1 cellular context compared by ENCODE assay signal in the genomic region with DNA sequence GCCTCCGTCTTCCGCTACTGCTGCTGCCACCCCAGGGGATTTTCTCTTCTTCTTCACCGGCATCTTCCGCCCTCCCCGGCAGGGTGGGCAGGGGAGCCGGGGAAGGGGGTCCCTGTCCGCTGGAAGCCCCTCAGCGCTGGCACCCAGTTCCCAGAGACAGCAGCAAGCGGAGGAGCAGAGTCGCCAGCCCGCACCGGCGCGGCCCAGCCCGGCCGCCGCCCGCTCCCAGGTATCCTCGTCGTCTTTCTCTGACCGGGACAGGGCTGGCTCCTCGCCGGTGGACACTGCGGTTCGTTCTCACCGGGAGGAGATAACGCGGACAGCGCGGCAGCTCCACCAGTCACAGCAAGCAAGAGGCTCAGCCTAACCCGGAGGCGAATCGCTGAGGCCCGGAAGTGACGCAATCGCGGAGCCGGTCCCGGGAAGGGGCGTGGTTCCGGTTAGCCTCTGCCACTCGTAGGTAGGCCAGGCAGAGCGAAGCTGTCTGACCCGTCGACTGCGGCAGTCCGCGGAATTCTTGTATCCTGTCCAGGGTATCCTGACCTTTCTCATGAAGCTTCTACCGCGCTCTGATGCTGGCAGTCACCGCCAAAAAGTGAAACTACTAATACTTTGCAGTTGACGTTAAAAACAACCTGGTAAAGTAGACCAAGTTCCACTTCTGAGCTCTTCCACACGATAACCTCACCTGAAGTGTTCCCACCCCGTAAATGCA.
A peak's percentile ranks its signal among the peaks of the same experiment; 100 is the strongest.
TF ChIP-seq lines count a peak whose summit lies in the region.

A gene (minus strand): TSS at position 351 of the 715 bp plus-strand sequence. CDS start 288 bp downstream, at position 63.

TF ChIP-seq in GM12878, 131 proteins besides CTCF, POLR2A, EP300 and RAD21 (continued from another document and continues in another):
- TF ChIP-seq, protein P1, sequence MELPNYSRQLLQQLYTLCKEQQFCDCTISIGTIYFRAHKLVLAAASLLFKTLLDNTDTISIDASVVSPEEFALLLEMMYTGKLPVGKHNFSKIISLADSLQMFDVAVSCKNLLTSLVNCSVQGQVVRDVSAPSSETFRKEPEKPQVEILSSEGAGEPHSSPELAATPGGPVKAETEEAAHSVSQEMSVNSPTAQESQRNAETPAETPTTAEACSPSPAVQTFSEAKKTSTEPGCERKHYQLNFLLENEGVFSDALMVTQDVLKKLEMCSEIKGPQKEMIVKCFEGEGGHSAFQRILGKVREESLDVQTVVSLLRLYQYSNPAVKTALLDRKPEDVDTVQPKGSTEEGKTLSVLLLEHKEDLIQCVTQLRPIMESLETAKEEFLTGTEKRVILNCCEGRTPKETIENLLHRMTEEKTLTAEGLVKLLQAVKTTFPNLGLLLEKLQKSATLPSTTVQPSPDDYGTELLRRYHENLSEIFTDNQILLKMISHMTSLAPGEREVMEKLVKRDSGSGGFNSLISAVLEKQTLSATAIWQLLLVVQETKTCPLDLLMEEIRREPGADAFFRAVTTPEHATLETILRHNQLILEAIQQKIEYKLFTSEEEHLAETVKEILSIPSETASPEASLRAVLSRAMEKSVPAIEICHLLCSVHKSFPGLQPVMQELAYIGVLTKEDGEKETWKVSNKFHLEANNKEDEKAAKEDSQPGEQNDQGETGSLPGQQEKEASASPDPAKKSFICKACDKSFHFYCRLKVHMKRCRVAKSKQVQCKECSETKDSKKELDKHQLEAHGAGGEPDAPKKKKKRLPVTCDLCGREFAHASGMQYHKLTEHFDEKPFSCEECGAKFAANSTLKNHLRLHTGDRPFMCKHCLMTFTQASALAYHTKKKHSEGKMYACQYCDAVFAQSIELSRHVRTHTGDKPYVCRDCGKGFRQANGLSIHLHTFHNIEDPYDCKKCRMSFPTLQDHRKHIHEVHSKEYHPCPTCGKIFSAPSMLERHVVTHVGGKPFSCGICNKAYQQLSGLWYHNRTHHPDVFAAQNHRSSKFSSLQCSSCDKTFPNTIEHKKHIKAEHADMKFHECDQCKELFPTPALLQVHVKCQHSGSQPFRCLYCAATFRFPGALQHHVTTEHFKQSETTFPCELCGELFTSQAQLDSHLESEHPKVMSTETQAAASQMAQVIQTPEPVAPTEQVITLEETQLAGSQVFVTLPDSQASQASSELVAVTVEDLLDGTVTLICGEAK (IDR thresholded peaks at IDR 0.05; ENCODE audit: borderline replicate concordance), result peak; percentile 94
- TF ChIP-seq NR2F1 (conservative IDR thresholded peaks at IDR 0.05), result no peak
- no peak for TF ChIP-seq ESRRA (IDR thresholded peaks at IDR 0.05; ENCODE audit: low read length)
- peak; percentile 66 for TF ChIP-seq SP1 (IDR thresholded peaks at IDR 0.05; ENCODE audit: low read depth, low read length)
- TF ChIP-seq SRF (IDR thresholded peaks at IDR 0.05; ENCODE audit: low read depth in 2 of 2, low read length in 2 of 2), result peak; percentile 77 to 83
- peak; percentile 93 for TF ChIP-seq CREB1 (IDR thresholded peaks at IDR 0.05; ENCODE audit: low read depth)
- TF ChIP-seq STAT3 (IDR thresholded peaks at IDR 0.05; ENCODE audit: low read depth, low read length), result no peak
- no peak for TF ChIP-seq PAX8 (IDR thresholded peaks at IDR 0.05)
- no peak for TF ChIP-seq RBBP5 (conservative IDR thresholded peaks at IDR 0.05)
- TF ChIP-seq, protein P2, sequence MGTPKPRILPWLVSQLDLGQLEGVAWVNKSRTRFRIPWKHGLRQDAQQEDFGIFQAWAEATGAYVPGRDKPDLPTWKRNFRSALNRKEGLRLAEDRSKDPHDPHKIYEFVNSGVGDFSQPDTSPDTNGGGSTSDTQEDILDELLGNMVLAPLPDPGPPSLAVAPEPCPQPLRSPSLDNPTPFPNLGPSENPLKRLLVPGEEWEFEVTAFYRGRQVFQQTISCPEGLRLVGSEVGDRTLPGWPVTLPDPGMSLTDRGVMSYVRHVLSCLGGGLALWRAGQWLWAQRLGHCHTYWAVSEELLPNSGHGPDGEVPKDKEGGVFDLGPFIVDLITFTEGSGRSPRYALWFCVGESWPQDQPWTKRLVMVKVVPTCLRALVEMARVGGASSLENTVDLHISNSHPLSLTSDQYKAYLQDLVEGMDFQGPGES (IDR thresholded peaks at IDR 0.05), result no peak
- peak; percentile 86 for TF ChIP-seq POLR2AphosphoS2 (IDR thresholded peaks at IDR 0.05; ENCODE audit: low read depth, low read length)
- no peak for TF ChIP-seq PML (IDR thresholded peaks at IDR 0.05; ENCODE audit: low read length)
- TF ChIP-seq, protein P3, sequence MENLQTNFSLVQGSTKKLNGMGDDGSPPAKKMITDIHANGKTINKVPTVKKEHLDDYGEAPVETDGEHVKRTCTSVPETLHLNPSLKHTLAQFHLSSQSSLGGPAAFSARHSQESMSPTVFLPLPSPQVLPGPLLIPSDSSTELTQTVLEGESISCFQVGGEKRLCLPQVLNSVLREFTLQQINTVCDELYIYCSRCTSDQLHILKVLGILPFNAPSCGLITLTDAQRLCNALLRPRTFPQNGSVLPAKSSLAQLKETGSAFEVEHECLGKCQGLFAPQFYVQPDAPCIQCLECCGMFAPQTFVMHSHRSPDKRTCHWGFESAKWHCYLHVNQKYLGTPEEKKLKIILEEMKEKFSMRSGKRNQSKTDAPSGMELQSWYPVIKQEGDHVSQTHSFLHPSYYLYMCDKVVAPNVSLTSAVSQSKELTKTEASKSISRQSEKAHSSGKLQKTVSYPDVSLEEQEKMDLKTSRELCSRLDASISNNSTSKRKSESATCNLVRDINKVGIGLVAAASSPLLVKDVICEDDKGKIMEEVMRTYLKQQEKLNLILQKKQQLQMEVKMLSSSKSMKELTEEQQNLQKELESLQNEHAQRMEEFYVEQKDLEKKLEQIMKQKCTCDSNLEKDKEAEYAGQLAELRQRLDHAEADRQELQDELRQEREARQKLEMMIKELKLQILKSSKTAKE (IDR thresholded peaks at IDR 0.05; ENCODE audit: low read depth, poor library complexity, severe bottlenecking), result no peak
- TF ChIP-seq EGR1 (IDR thresholded peaks at IDR 0.05; ENCODE audit: borderline replicate concordance in 1 of 2, low read depth in 2 of 2, low read length in 2 of 2), result no peak
- no peak for TF ChIP-seq EED (IDR thresholded peaks at IDR 0.05; ENCODE audit: low read depth)
- TF ChIP-seq MYC (IDR thresholded peaks at IDR 0.05; ENCODE audit: insufficient read depth, insufficient read length, insufficient replicate concordance, low read length, severe bottlenecking), result no peak
- TF ChIP-seq CEBPB (IDR thresholded peaks at IDR 0.05; ENCODE audit: borderline replicate concordance in 1 of 2, low read depth in 2 of 2, low read length in 2 of 2), result peak in 1 of 2 experiments; percentile 70; a peak in 1 of 4 replicates
- no peak for TF ChIP-seq SMARCA5 (IDR thresholded peaks at IDR 0.05)
- TF ChIP-seq NBN (IDR thresholded peaks at IDR 0.05), result peak; percentile 64; the same call in 1 of the 2 replicates
- peak; percentile 53; the same call in 1 of the 2 replicates for TF ChIP-seq RCOR1 (conservative IDR thresholded peaks at IDR 0.05; ENCODE audit: low read depth, low read length)
- no peak for TF ChIP-seq SIX5 (IDR thresholded peaks at IDR 0.05; ENCODE audit: low read depth, low read length, severe bottlenecking)
- TF ChIP-seq HDAC6 (IDR thresholded peaks at IDR 0.05; ENCODE audit: unreplicated experiment), result no peak
- TF ChIP-seq, protein P4, sequence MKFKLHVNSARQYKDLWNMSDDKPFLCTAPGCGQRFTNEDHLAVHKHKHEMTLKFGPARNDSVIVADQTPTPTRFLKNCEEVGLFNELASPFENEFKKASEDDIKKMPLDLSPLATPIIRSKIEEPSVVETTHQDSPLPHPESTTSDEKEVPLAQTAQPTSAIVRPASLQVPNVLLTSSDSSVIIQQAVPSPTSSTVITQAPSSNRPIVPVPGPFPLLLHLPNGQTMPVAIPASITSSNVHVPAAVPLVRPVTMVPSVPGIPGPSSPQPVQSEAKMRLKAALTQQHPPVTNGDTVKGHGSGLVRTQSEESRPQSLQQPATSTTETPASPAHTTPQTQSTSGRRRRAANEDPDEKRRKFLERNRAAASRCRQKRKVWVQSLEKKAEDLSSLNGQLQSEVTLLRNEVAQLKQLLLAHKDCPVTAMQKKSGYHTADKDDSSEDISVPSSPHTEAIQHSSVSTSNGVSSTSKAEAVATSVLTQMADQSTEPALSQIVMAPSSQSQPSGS (IDR thresholded peaks at IDR 0.05; ENCODE audit: low read length), result peak; percentile 19; the same call in 1 of the 2 replicates
- no peak for TF ChIP-seq ZNF207 (IDR thresholded peaks at IDR 0.05; ENCODE audit: borderline replicate concordance)
- TF ChIP-seq KAT2A (conservative IDR thresholded peaks at IDR 0.05; ENCODE audit: control insufficient read depth, low read depth, low read length), result no peak
- no peak for TF ChIP-seq ZNF24 (IDR thresholded peaks at IDR 0.05)
- TF ChIP-seq, protein P5, sequence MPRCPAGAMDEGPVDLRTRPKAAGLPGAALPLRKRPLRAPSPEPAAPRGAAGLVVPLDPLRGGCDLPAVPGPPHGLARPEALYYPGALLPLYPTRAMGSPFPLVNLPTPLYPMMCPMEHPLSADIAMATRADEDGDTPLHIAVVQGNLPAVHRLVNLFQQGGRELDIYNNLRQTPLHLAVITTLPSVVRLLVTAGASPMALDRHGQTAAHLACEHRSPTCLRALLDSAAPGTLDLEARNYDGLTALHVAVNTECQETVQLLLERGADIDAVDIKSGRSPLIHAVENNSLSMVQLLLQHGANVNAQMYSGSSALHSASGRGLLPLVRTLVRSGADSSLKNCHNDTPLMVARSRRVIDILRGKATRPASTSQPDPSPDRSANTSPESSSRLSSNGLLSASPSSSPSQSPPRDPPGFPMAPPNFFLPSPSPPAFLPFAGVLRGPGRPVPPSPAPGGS (IDR thresholded peaks at IDR 0.05; ENCODE audit: borderline replicate concordance, insufficient read depth, low read depth, low read length, poor library complexity, severe bottlenecking), result no peak
- no peak for TF ChIP-seq SMC3 (IDR thresholded peaks at IDR 0.05; ENCODE audit: borderline replicate concordance, low read length)
- no peak for TF ChIP-seq CHD4 (IDR thresholded peaks at IDR 0.05)
- TF ChIP-seq PAX5 (IDR thresholded peaks at IDR 0.05; ENCODE audit: borderline replicate concordance, low read depth, low read length), result 0 out of 2 replicates have a peak, but pooled peaks have one; percentile 61
- TF ChIP-seq, protein P6, sequence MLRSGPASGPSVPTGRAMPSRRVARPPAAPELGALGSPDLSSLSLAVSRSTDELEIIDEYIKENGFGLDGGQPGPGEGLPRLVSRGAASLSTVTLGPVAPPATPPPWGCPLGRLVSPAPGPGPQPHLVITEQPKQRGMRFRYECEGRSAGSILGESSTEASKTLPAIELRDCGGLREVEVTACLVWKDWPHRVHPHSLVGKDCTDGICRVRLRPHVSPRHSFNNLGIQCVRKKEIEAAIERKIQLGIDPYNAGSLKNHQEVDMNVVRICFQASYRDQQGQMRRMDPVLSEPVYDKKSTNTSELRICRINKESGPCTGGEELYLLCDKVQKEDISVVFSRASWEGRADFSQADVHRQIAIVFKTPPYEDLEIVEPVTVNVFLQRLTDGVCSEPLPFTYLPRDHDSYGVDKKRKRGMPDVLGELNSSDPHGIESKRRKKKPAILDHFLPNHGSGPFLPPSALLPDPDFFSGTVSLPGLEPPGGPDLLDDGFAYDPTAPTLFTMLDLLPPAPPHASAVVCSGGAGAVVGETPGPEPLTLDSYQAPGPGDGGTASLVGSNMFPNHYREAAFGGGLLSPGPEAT (IDR thresholded peaks at IDR 0.05; ENCODE audit: low read depth), result no peak
- TF ChIP-seq, protein P7, sequence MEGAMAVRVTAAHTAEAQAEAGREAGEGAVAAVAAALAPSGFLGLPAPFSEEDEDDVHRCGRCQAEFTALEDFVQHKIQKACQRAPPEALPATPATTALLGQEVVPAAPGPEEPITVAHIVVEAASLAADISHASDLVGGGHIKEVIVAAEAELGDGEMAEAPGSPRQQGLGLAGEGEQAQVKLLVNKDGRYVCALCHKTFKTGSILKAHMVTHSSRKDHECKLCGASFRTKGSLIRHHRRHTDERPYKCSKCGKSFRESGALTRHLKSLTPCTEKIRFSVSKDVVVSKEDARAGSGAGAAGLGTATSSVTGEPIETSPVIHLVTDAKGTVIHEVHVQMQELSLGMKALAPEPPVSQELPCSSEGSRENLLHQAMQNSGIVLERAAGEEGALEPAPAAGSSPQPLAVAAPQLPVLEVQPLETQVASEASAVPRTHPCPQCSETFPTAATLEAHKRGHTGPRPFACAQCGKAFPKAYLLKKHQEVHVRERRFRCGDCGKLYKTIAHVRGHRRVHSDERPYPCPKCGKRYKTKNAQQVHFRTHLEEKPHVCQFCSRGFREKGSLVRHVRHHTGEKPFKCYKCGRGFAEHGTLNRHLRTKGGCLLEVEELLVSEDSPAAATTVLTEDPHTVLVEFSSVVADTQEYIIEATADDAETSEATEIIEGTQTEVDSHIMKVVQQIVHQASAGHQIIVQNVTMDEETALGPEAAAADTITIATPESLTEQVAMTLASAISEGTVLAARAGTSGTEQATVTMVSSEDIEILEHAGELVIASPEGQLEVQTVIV (IDR thresholded peaks at IDR 0.05; ENCODE audit: borderline replicate concordance, partially characterized antibody), result no peak
- TF ChIP-seq, protein P8, sequence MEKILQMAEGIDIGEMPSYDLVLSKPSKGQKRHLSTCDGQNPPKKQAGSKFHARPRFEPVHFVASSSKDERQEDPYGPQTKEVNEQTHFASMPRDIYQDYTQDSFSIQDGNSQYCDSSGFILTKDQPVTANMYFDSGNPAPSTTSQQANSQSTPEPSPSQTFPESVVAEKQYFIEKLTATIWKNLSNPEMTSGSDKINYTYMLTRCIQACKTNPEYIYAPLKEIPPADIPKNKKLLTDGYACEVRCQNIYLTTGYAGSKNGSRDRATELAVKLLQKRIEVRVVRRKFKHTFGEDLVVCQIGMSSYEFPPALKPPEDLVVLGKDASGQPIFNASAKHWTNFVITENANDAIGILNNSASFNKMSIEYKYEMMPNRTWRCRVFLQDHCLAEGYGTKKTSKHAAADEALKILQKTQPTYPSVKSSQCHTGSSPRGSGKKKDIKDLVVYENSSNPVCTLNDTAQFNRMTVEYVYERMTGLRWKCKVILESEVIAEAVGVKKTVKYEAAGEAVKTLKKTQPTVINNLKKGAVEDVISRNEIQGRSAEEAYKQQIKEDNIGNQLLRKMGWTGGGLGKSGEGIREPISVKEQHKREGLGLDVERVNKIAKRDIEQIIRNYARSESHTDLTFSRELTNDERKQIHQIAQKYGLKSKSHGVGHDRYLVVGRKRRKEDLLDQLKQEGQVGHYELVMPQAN (conservative IDR thresholded peaks at IDR 0.05), result 0 out of 2 replicates have a peak, but pooled peaks have one; percentile 51
- TF ChIP-seq, protein P9, sequence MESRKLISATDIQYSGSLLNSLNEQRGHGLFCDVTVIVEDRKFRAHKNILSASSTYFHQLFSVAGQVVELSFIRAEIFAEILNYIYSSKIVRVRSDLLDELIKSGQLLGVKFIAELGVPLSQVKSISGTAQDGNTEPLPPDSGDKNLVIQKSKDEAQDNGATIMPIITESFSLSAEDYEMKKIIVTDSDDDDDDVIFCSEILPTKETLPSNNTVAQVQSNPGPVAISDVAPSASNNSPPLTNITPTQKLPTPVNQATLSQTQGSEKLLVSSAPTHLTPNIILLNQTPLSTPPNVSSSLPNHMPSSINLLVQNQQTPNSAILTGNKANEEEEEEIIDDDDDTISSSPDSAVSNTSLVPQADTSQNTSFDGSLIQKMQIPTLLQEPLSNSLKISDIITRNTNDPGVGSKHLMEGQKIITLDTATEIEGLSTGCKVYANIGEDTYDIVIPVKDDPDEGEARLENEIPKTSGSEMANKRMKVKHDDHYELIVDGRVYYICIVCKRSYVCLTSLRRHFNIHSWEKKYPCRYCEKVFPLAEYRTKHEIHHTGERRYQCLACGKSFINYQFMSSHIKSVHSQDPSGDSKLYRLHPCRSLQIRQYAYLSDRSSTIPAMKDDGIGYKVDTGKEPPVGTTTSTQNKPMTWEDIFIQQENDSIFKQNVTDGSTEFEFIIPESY (IDR thresholded peaks at IDR 0.05), result no peak
- no peak for TF ChIP-seq RELA (IDR thresholded peaks at IDR 0.05; ENCODE audit: borderline replicate concordance, partially characterized antibody)
- TF ChIP-seq MEF2A (IDR thresholded peaks at IDR 0.05; ENCODE audit: insufficient read depth, low read depth, low read length), result no peak
- TF ChIP-seq MTA3 (IDR thresholded peaks at IDR 0.05; ENCODE audit: borderline replicate concordance, low read length), result no peak
